11 cellular contexts compared by ENCODE assay signal in genomic region chr19:35458821-35459391, GRCh38. TPM values are rescaled to one million over a fixed set of nuclear protein-coding genes. Genes with fewer than 3 reads are reported as not detected.
A peak's percentile ranks its signal among the peaks of the same experiment; 100 is the strongest.
DNase-seq lines count a peak whose midpoint lies in the region; ATAC-seq and TF ChIP-seq lines count a peak whose summit lies in the region.
"Had no signal": no experiment of that assay in that cellular context is flagged by ENCODE, and none has a peak within 500 bp of the region (broad histone marks: within the 10 kb centered on the region; RNA-seq: fewer than 3 reads in every experiment).

No MANE protein-coding gene starts in this region.

- CTCF ChIA-PET in GM10248 (lab: Yijun Ruan, JAX) = interaction anchor here (1.0 to 6.9 kb wide), 9 partner anchors 8 to 106 kb away, joined by 3 to 36 read pairs (median 4); no protein-coding TSS in a partner anchor
- CTCF ChIA-PET in OCI-LY7 (lab: Charles Lee; ENCODE audit: unreplicated experiment) = no interaction called here

- TF ChIP-seq CTCF in GM10248 (IDR thresholded peaks at IDR 0.05; ENCODE audit: control extremely low read depth, extremely low read depth, low read depth, missing control alignments) = no peak
- no peak for TF ChIP-seq CTCF in OCI-LY7 (conservative IDR thresholded peaks at IDR 0.05; ENCODE audit: low read length)
- TF ChIP-seq CTCF in mucosa of descending colon (IDR thresholded peaks at IDR 0.05) = no peak

- H2AFZ ChIP-seq in OCI-LY7 (ENCODE audit: low read length) = no peak overlapping the region

- POLR2A ChIA-PET in GM10248 (lab: Yijun Ruan, JAX) = no interaction called here
- POLR2A ChIA-PET in OCI-LY7 (lab: Charles Lee) = interaction anchor here (0.7 to 1.4 kb wide), 2 partner anchors 56 to 102 kb away, joined by 3 to 4 read pairs; no protein-coding TSS in a partner anchor

- no peaks in the 10 kb centered on the region for H3K79me2 ChIP-seq in OCI-LY7 (ENCODE audit: insufficient read depth, low read depth, low read length)

- ATAC-seq in HG02798 (IDR thresholded peaks at IDR 0.05; ENCODE audit: poor library complexity, unreplicated experiment) (peak; percentile 37), mucosa of descending colon (peak; percentile 64), HG02884 (IDR thresholded peaks at IDR 0.05; ENCODE audit: unreplicated experiment) (no peak)

- intact Hi-C loops in OCI-LY7 (cut with micrococcal nuclease; ENCODE audit: unreplicated experiment) = no loop called here
- intact Hi-C loops in mucosa of descending colon (cut with DNase I, micrococcal nuclease) = no loop called here

- H4K20me1 ChIP-seq in OCI-LY7 (ENCODE audit: insufficient read depth, low read length) = no peaks in the 10 kb centered on the region

- DNase-seq in GM10248 (ENCODE audit: extremely low spot score) = peak; percentile 66
- DNase-seq in OCI-LY7 (ENCODE audit: low spot score) = peak; percentile 80
- DNase-seq in mucosa of descending colon = peak in 2 of 3 donors; percentile 36 to 54
- no peak for DNase-seq in central memory CD4-positive, alpha-beta T cell
- DNase-seq in GM19240 (ENCODE audit: insufficient read length, low spot score) = no peak
- DNase-seq in SW480 (ENCODE audit: low spot score) = no peak
- DNase-seq: EL, NCI-H446 had no signal

- H3K4me1 ChIP-seq in OCI-LY7 (ENCODE audit: insufficient read depth, low read length, poor library complexity, severe bottlenecking) (peaks cover 65% of the 10 kb centered on the region), mucosa of descending colon (ENCODE audit: low read depth) (no peaks in the 10 kb centered on the region)

- H3K9me3 ChIP-seq in OCI-LY7 (ENCODE audit: low read length) (no peaks in the 10 kb centered on the region), mucosa of descending colon (no peaks in the 10 kb centered on the region)
- H3K9me3 ChIP-seq: heart left ventricle had no signal

- BruUV-seq in OCI-LY7 (replicated peaks; lab: Mats Ljungman, UMichigan) = no TSS peak

- peak overlapping the region; percentile 67 for H3K4me2 ChIP-seq in OCI-LY7 (ENCODE audit: low read length)

- H3K27ac ChIP-seq in OCI-LY7 (ENCODE audit: low read depth, low read length, poor library complexity, severe bottlenecking) = peak overlapping the region; percentile 5

- no peaks in the 10 kb centered on the region for H3K36me3 ChIP-seq in OCI-LY7 (ENCODE audit: insufficient read depth, low read length)
- no peaks in the 10 kb centered on the region for H3K36me3 ChIP-seq in mucosa of descending colon (ENCODE audit: low read depth)
- H3K36me3 ChIP-seq: heart left ventricle had no signal

- H3K4me3 ChIP-seq in OCI-LY7 (ENCODE audit: low read depth, low read length, poor library complexity, severe bottlenecking) = peak overlapping the region; percentile 21
- no peak overlapping the region for H3K4me3 ChIP-seq in mucosa of descending colon
- H3K4me3 ChIP-seq: heart left ventricle had no signal

- no peaks in the 10 kb centered on the region for H3K9me2 ChIP-seq in OCI-LY7 (ENCODE audit: insufficient read depth, low read length)

RNA-seq across cellular contexts. Expression of gene FFAR2, which starts 10.8 kb away (rescaled TPM):
- not detected in 2 replicates for total RNA-seq in OCI-LY7 (2014; rRNA removed; shearing (Covaris generic))
- not detected in 2 replicates for total RNA-seq in OCI-LY7 (2022)
- total RNA-seq in mucosa of descending colon = 1 to 10 TPM in 1 of 3 donors, under 1 TPM in 2; 0.32 to 1.4 (median 0.32) TPM

RNA-seq across cellular contexts. Expression of gene KRTDAP, which starts 31.4 kb away (rescaled TPM):
- not detected in 2 replicates for total RNA-seq in OCI-LY7 (2014; rRNA removed; shearing (Covaris generic))
- total RNA-seq in OCI-LY7 (2022) (not detected in 2 replicates), mucosa of descending colon (not detected)
- total RNA-seq: heart left ventricle had no signal

RNA-seq across cellular contexts. Expression of gene DMKN, which starts 54.5 kb away (rescaled TPM):
- not detected in 2 replicates for total RNA-seq in OCI-LY7 (2014; rRNA removed; shearing (Covaris generic))
- total RNA-seq in OCI-LY7 (2022) = not detected in 2 replicates
- 10 to 100 TPM in 2 of 3 donors, 1 to 10 TPM in 1; 8.2 to 14.3 (median 10.7) TPM for total RNA-seq in mucosa of descending colon

Comparison
In these comparisons a context has a peak if more than half of its experiments do, and no peak if none do; other contexts are left out.
1. DNase-seq: peak in GM10248 (single experiment), OCI-LY7 (single experiment) and mucosa of descending colon (2 of 3); none in central memory CD4-positive, alpha-beta T cell (single experiment), GM19240 (single experiment) and SW480 (single experiment).
2. RNA of gene DMKN, which starts 54.5 kb away (total RNA-seq): 8.2 to 14.3 TPM in mucosa of descending colon; not detected in OCI-LY7; every median in the first group is over 4 times any median in the second.